In genomic region chr11:73394416-73395296, GRCh38 we compare ENCODE assay signal across 1 cellular context.
A peak's percentile ranks its signal among the peaks of the same experiment; 100 is the strongest.
TF ChIP-seq lines count a peak whose summit lies in the region.

No MANE protein-coding gene starts in this region.

TF ChIP-seq in K562, 482 proteins besides CTCF, POLR2A, EP300 and RAD21:
- no peak for TF ChIP-seq BRCA1 (IDR thresholded peaks at IDR 0.05)
- no peak for TF ChIP-seq BRCA1 (CRISPR knock-in tag; IDR thresholded peaks at IDR 0.05)
- TF ChIP-seq POLR2G (IDR thresholded peaks at IDR 0.05; ENCODE audit: low read depth, low read length): peak; percentile 56
- TF ChIP-seq PCBP1 (IDR thresholded peaks at IDR 0.05; ENCODE audit: low read depth, low read length, poor library complexity, severe bottlenecking): no peak
- TF ChIP-seq RFX5 (IDR thresholded peaks at IDR 0.05; ENCODE audit: low read depth, low read length): no peak
- 0 out of 2 replicates have a peak, but pooled peaks have one; percentile 6 for TF ChIP-seq ZNF184 (CRISPR knock-in tag; IDR thresholded peaks at IDR 0.05)
- TF ChIP-seq ARID1B (IDR thresholded peaks at IDR 0.05): no peak
- TF ChIP-seq MYBL2 (IDR thresholded peaks at IDR 0.05; ENCODE audit: low read depth): no peak
- TF ChIP-seq MYBL2 (CRISPR knock-in tag; IDR thresholded peaks at IDR 0.05; ENCODE audit: borderline replicate concordance): no peak
- TF ChIP-seq SPI1 (IDR thresholded peaks at IDR 0.05; ENCODE audit: borderline replicate concordance, low read depth, low read length): no peak
- TF ChIP-seq ETV1 (tag; conservative IDR thresholded peaks at IDR 0.05; ENCODE audit: low read depth): no peak
- no peak for TF ChIP-seq SRSF1 (IDR thresholded peaks at IDR 0.05; ENCODE audit: low read depth, low read length)
- TF ChIP-seq NR4A1 (CRISPR knock-in tag; IDR thresholded peaks at IDR 0.05): no peak
- TF ChIP-seq NR4A1 (tag; IDR thresholded peaks at IDR 0.05): no peak
- TF ChIP-seq TEAD1 (CRISPR knock-in tag; IDR thresholded peaks at IDR 0.05): no peak
